ENCODE assay signal across 8 cellular contexts in the genomic region with DNA sequence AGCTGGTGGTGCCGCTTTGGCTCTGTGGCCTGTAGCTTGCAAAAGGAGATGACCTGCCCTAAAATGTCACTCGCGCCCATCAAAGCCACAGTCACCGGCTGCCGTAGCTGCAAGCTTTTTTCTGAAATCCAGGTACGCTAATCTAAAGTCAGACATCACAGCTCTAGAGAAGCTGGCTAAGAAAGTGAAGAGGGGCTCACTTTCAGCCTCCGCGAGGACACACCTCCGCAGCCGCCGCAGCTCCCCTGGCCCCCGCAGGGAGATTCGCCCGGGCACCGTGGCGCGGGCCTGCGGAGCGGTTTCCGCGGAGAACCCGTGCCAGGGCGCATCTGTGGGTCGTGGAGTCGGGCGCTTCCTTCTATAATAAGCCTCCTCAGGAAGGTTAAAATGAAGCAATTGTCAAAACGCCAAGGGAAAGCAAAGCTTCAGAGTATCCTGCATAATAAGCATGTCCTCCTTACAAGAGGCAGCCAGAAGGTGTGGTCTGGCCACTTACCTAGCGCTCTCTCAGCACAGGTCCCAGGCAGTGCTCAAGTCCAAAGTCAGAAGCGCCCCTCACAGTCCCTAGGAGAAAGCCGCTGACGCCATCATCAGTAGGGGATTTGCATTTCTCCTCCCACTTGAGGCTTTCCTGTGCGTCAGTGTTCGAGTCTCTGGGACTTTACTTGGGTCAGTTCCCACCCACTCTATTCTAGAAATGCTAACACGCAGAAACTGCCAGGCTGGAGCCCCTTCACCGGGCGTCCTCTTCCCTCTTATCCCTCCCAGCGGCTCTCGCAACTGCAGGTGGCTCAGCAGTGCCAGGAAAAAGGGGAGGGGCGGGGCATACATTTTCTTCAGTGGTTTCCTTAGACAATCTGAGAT. TPM values are rescaled to one million over a fixed set of nuclear protein-coding genes. Genes with fewer than 3 reads are reported as not detected.
DNase-seq lines count a peak whose midpoint lies in the region; ATAC-seq and TF ChIP-seq lines count a peak whose summit lies in the region.

A gene with protein sequence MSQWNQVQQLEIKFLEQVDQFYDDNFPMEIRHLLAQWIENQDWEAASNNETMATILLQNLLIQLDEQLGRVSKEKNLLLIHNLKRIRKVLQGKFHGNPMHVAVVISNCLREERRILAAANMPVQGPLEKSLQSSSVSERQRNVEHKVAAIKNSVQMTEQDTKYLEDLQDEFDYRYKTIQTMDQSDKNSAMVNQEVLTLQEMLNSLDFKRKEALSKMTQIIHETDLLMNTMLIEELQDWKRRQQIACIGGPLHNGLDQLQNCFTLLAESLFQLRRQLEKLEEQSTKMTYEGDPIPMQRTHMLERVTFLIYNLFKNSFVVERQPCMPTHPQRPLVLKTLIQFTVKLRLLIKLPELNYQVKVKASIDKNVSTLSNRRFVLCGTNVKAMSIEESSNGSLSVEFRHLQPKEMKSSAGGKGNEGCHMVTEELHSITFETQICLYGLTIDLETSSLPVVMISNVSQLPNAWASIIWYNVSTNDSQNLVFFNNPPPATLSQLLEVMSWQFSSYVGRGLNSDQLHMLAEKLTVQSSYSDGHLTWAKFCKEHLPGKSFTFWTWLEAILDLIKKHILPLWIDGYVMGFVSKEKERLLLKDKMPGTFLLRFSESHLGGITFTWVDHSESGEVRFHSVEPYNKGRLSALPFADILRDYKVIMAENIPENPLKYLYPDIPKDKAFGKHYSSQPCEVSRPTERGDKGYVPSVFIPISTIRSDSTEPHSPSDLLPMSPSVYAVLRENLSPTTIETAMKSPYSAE (minus strand): TSS at position 544 of the 864 bp plus-strand sequence. CDS start 2,791 bp downstream, outside the sequence.

- H3K4me3 Mint-ChIP-seq in activated naive CD8-positive, alpha-beta T cell treated with anti-CD3 and anti-CD28 coated beads for 36 hours, result peak within 1 kb of the TSS; percentile 95

- H3K79me2 ChIP-seq in SU-DHL-6 (ENCODE audit: insufficient read depth, low read length), result no peaks in the 10 kb centered on the region

- no peaks in the 10 kb centered on the region for H3K9me2 ChIP-seq in SU-DHL-6 (replicated peaks; ENCODE audit: insufficient read depth, low read length)

- H3K36me3 Mint-ChIP-seq in activated naive CD8-positive, alpha-beta T cell treated with anti-CD3 and anti-CD28 coated beads for 36 hours, result peaks cover 29% of the 10 kb centered on the region

- H3K4me3 ChIP-seq in SU-DHL-6 (ENCODE audit: insufficient read depth, low read length, poor library complexity, severe bottlenecking), result no peak within 1 kb of the TSS
- peak within 1 kb of the TSS; percentile 57 to 71 (median 69) for H3K4me3 ChIP-seq in skeletal muscle tissue (ENCODE audit: low read length in 3 of 3)

- no peaks in the 10 kb centered on the region for H3K36me3 ChIP-seq in SU-DHL-6 (ENCODE audit: low read length)
- no peaks in the 10 kb centered on the region for H3K36me3 ChIP-seq in skeletal muscle tissue (ENCODE audit: control insufficient read depth in 3 of 3, insufficient read depth in 3 of 3, low read length in 3 of 3)

- H2AFZ ChIP-seq in SU-DHL-6 (ENCODE audit: low read depth, low read length, severe bottlenecking), result peak within 1 kb of the TSS; percentile 65

- peaks cover 0 to 9% (median 5%) of the 10 kb centered on the region in 3 donors for H3K4me1 ChIP-seq in skeletal muscle tissue (ENCODE audit: control insufficient read depth in 3 of 3, insufficient read depth in 3 of 3, low read length in 3 of 3)

- peaks cover 61% of the 10 kb centered on the region for H3K4me1 Mint-ChIP-seq in activated naive CD8-positive, alpha-beta T cell treated with anti-CD3 and anti-CD28 coated beads for 36 hours

- H3K27ac ChIP-seq in SU-DHL-6 (ENCODE audit: low read depth, low read length) (no peak within 1 kb of the TSS), skeletal muscle tissue (ENCODE audit: low read depth, low read length) (peak within 1 kb of the TSS; percentile 5)

- H3K27me3 Mint-ChIP-seq in activated naive CD8-positive, alpha-beta T cell treated with anti-CD3 and anti-CD28 coated beads for 36 hours, result no peaks in the 10 kb centered on the region

- peak within 1 kb of the TSS; percentile 96 for H3K27ac Mint-ChIP-seq in activated naive CD8-positive, alpha-beta T cell treated with anti-CD3 and anti-CD28 coated beads for 36 hours

- peak within 1 kb of the TSS; percentile 41 for H3K4me2 ChIP-seq in SU-DHL-6 (ENCODE audit: low read depth, low read length, poor library complexity, severe bottlenecking)

- H3K9me3 ChIP-seq in SU-DHL-6 (ENCODE audit: insufficient read depth, low read length) (no peaks in the 10 kb centered on the region), skeletal muscle tissue (ENCODE audit: control insufficient read depth in 3 of 3, low read length in 3 of 3) (no peaks in the 10 kb centered on the region)

- H3K27me3 ChIP-seq in SU-DHL-6 (ENCODE audit: low read length) (no peaks in the 10 kb centered on the region), skeletal muscle tissue (ENCODE audit: control insufficient read depth in 3 of 3, insufficient read depth in 3 of 3, low read length in 3 of 3) (no peaks in the 10 kb centered on the region)

- no peaks in the 10 kb centered on the region for H3K9me3 Mint-ChIP-seq in activated naive CD8-positive, alpha-beta T cell treated with anti-CD3 and anti-CD28 coated beads for 36 hours

- ATAC-seq in GM18868 (IDR thresholded peaks at IDR 0.05; ENCODE audit: unreplicated experiment), result peak; percentile 88
- peak; percentile 81 for ATAC-seq in HG03135 (IDR thresholded peaks at IDR 0.05; ENCODE audit: unreplicated experiment)

- no peak for TF ChIP-seq CTCF in SU-DHL-6 (IDR thresholded peaks at IDR 0.05; ENCODE audit: insufficient read depth, low read length, poor library complexity, severe bottlenecking)

- H3K9ac ChIP-seq in SU-DHL-6 (ENCODE audit: low read length) (no peak within 1 kb of the TSS), skeletal muscle tissue (ENCODE audit: low read depth in 1 of 3, low read length in 3 of 3) (peak within 1 kb of the TSS in 2 of 3 donors; percentile 8 to 34)

- DNase-seq in 8988T (peak; percentile 29), iPS DF 19.7 (ENCODE audit: low read depth, low spot score) (peak; percentile 67), dedifferentiated amniotic fluid mesenchymal stem cell (ENCODE audit: extremely low spot score) (no peak)
- DNase-seq in activated naive CD8-positive, alpha-beta T cell treated with anti-CD3 and anti-CD28 coated beads for 36 hours, result peak; percentile 87

- H3F3A ChIP-seq in SU-DHL-6 (ENCODE audit: insufficient read depth), result no peaks in the 10 kb centered on the region

- no peaks in the 10 kb centered on the region for H4K20me1 ChIP-seq in SU-DHL-6 (ENCODE audit: low read depth, low read length)

RNA-seq across cellular contexts. Expression of the gene that starts here (rescaled TPM):
- 10 to 100 TPM; 80.6 to 81.0 TPM for total RNA-seq in activated naive CD8-positive, alpha-beta T cell treated with anti-CD3 and anti-CD28 coated beads for 36 hours
- total RNA-seq in skeletal muscle tissue, result 2.6 TPM

Comparison
In these comparisons a context has a peak if more than half of its experiments do, and no peak if none do; other contexts are left out.
1. RNA of the gene that starts here (total RNA-seq): 80.6 to 81.0 TPM in activated naive CD8-positive, alpha-beta T cell treated with anti-CD3 and anti-CD28 coated beads for 36 hours; 2.6 TPM in skeletal muscle tissue (single experiment); every median in the first group is over 10 times any median in the second.